1 cellular context compared by ENCODE assay signal in genomic region chr11:79094601-79095000, GRCh38.
TF ChIP-seq lines count a peak whose summit lies in the region.

No MANE protein-coding gene starts in this region.

TF ChIP-seq in HEK293, 187 proteins besides CTCF, POLR2A, EP300 and RAD21 (continued from another document):
- TF ChIP-seq ZBTB10 (tag by site-specific recombination; IDR thresholded peaks at IDR 0.05) (no peak), SP2 (tag by site-specific recombination; IDR thresholded peaks at IDR 0.05) (no peak), SETDB1 (IDR thresholded peaks at IDR 0.05; ENCODE audit: insufficient read length, low read length) (no peak), KLF17 (tag by site-specific recombination; IDR thresholded peaks at IDR 0.05) (no peak), ZBTB20 (tag by site-specific recombination; IDR thresholded peaks at IDR 0.05) (no peak), TCF7L2 (IDR thresholded peaks at IDR 0.05; ENCODE audit: borderline replicate concordance, low read depth, low read length) (peak; percentile 72; the same call in 1 of the 2 replicates), GLIS1 (tag by site-specific recombination; IDR thresholded peaks at IDR 0.05) (peak; percentile 96), ZFP37 (tag by site-specific recombination; IDR thresholded peaks at IDR 0.05) (no peak), ZNF18 (tag by site-specific recombination; IDR thresholded peaks at IDR 0.05) (no peak), SP7 (tag by site-specific recombination; IDR thresholded peaks at IDR 0.05) (no peak), BCL11A (tag by site-specific recombination; IDR thresholded peaks at IDR 0.05; ENCODE audit: low read depth) (no peak), ZIC2 (tag by site-specific recombination; IDR thresholded peaks at IDR 0.05) (peak; percentile 91)
